ENCODE assay signal across 1 cellular context in genomic region chr11:65988791-65989592, GRCh38.
TF ChIP-seq lines count a peak whose summit lies in the region.

No MANE protein-coding gene starts in this region.

TF ChIP-seq in HCT116, 20 proteins besides CTCF, POLR2A, EP300 and RAD21 (continued from another document):
- TF ChIP-seq, protein P1, sequence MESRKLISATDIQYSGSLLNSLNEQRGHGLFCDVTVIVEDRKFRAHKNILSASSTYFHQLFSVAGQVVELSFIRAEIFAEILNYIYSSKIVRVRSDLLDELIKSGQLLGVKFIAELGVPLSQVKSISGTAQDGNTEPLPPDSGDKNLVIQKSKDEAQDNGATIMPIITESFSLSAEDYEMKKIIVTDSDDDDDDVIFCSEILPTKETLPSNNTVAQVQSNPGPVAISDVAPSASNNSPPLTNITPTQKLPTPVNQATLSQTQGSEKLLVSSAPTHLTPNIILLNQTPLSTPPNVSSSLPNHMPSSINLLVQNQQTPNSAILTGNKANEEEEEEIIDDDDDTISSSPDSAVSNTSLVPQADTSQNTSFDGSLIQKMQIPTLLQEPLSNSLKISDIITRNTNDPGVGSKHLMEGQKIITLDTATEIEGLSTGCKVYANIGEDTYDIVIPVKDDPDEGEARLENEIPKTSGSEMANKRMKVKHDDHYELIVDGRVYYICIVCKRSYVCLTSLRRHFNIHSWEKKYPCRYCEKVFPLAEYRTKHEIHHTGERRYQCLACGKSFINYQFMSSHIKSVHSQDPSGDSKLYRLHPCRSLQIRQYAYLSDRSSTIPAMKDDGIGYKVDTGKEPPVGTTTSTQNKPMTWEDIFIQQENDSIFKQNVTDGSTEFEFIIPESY (IDR thresholded peaks at IDR 0.05; ENCODE audit: extremely low read depth, insufficient replicate concordance, low read length) = no peak
- TF ChIP-seq CEBPB (IDR thresholded peaks at IDR 0.05; ENCODE audit: low read depth) = no peak
- 0 out of 2 replicates have a peak, but pooled peaks have one; percentile 32 for TF ChIP-seq CBX3 (IDR thresholded peaks at IDR 0.05; ENCODE audit: low read depth)
- TF ChIP-seq SIN3A (IDR thresholded peaks at IDR 0.05; ENCODE audit: low read depth) = no peak
- TF ChIP-seq ZNF274 (IDR thresholded peaks at IDR 0.05; ENCODE audit: low read depth, low read length) = no peak
- no peak for TF ChIP-seq EZH2phosphoT487 (IDR thresholded peaks at IDR 0.05; ENCODE audit: borderline replicate concordance)
- peak; percentile 7; the same call in 1 of the 2 replicates for TF ChIP-seq MAX (IDR thresholded peaks at IDR 0.05)
- no peak for TF ChIP-seq YY1 (IDR thresholded peaks at IDR 0.05; ENCODE audit: extremely low read depth, insufficient replicate concordance, low read depth, low read length)
- no peak for TF ChIP-seq JUND (IDR thresholded peaks at IDR 0.05)
- TF ChIP-seq, protein P2, sequence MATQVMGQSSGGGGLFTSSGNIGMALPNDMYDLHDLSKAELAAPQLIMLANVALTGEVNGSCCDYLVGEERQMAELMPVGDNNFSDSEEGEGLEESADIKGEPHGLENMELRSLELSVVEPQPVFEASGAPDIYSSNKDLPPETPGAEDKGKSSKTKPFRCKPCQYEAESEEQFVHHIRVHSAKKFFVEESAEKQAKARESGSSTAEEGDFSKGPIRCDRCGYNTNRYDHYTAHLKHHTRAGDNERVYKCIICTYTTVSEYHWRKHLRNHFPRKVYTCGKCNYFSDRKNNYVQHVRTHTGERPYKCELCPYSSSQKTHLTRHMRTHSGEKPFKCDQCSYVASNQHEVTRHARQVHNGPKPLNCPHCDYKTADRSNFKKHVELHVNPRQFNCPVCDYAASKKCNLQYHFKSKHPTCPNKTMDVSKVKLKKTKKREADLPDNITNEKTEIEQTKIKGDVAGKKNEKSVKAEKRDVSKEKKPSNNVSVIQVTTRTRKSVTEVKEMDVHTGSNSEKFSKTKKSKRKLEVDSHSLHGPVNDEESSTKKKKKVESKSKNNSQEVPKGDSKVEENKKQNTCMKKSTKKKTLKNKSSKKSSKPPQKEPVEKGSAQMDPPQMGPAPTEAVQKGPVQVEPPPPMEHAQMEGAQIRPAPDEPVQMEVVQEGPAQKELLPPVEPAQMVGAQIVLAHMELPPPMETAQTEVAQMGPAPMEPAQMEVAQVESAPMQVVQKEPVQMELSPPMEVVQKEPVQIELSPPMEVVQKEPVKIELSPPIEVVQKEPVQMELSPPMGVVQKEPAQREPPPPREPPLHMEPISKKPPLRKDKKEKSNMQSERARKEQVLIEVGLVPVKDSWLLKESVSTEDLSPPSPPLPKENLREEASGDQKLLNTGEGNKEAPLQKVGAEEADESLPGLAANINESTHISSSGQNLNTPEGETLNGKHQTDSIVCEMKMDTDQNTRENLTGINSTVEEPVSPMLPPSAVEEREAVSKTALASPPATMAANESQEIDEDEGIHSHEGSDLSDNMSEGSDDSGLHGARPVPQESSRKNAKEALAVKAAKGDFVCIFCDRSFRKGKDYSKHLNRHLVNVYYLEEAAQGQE (IDR thresholded peaks at IDR 0.05; ENCODE audit: low read depth) = no peak
- TF ChIP-seq POLR2AphosphoS5 (IDR thresholded peaks at IDR 0.05; ENCODE audit: low read depth, low read length) = 0 out of 2 replicates have a peak, but pooled peaks have one; percentile 18
